Comparison of ENCODE assay signal across 8 cellular contexts in genomic region chr13:46321494-46322225, GRCh38.
DNase-seq lines count a peak whose midpoint lies in the region; ATAC-seq and TF ChIP-seq lines count a peak whose summit lies in the region.

No MANE protein-coding gene starts in this region.

- H3K27ac ChIP-seq in CD4-positive, CD25-positive, alpha-beta regulatory T cell (ENCODE audit: insufficient read depth, low read length, poor library complexity, severe bottlenecking), result no peak overlapping the region
- no peak overlapping the region for H3K27ac ChIP-seq in GM23248

- intact Hi-C loops in activated CD8-positive, alpha-beta T cell treated with anti-CD3 and anti-CD28 coated beads for 36 hours (cut with micrococcal nuclease), result no loop called here
- intact Hi-C loops in mucosa of descending colon (cut with DNase I, micrococcal nuclease), result no loop called here

- peaks cover 2% of the 10 kb centered on the region for H3K36me3 Mint-ChIP-seq in CD4-positive, CD25-positive, alpha-beta regulatory T cell
- H3K36me3 Mint-ChIP-seq in activated CD8-positive, alpha-beta T cell treated with anti-CD3 and anti-CD28 coated beads for 36 hours (ENCODE audit: low read depth), result peaks cover 10% of the 10 kb centered on the region

- H3K27me3 Mint-ChIP-seq in CD4-positive, CD25-positive, alpha-beta regulatory T cell, result peaks cover 32% of the 10 kb centered on the region
- no peaks in the 10 kb centered on the region for H3K27me3 Mint-ChIP-seq in activated CD8-positive, alpha-beta T cell treated with anti-CD3 and anti-CD28 coated beads for 36 hours

- H3K4me1 ChIP-seq in CD4-positive, CD25-positive, alpha-beta regulatory T cell (ENCODE audit: control insufficient read depth, insufficient read depth, low read length, poor library complexity, severe bottlenecking), result no peaks in the 10 kb centered on the region
- peaks cover 13% of the 10 kb centered on the region for H3K4me1 ChIP-seq in GM23248 (ENCODE audit: insufficient read depth)
- no peaks in the 10 kb centered on the region for H3K4me1 ChIP-seq in mucosa of descending colon (ENCODE audit: low read depth)

- 0 out of 2 replicates have a peak, but pooled peaks cover 5% of the 10 kb centered on the region for H3F3A ChIP-seq in GM23248 (ENCODE audit: insufficient read depth)

- no peak overlapping the region for H3K9ac ChIP-seq in GM23248

- no peaks in the 10 kb centered on the region for H3K9me3 ChIP-seq in CD4-positive, CD25-positive, alpha-beta regulatory T cell (ENCODE audit: control insufficient read depth in 2 of 2, low read length in 2 of 2)
- H3K9me3 ChIP-seq in GM23248 (ENCODE audit: low read depth) (no peaks in the 10 kb centered on the region), mucosa of descending colon (no peaks in the 10 kb centered on the region)

- DNase-seq in CD4-positive, CD25-positive, alpha-beta regulatory T cell, result peak; percentile 24 to 76 (median 63)
- DNase-seq in GM23248, result peak; percentile 79
- peak; percentile 39 for DNase-seq in NCI-H82 treated with DMSO at 0.1 percent for 48 hours (lab: John Stamatoyannopoulos, UW; ENCODE audit: unreplicated experiment)
- DNase-seq in activated CD8-positive, alpha-beta T cell treated with anti-CD3 and anti-CD28 coated beads for 36 hours, result peak; percentile 90
- peak; percentile 49 for DNase-seq in effector CD8-positive, alpha-beta T cell (lab: John Stamatoyannopoulos, UW)
- DNase-seq in mucosa of descending colon, result peak in 2 of 3 donors; percentile 49 to 72
- DNase-seq in stimulated activated CD8-positive, alpha-beta memory T cell treated with anti-CD3 and anti-CD28 coated beads, Interleukin-7, amount 100 ng/mL, for 24 hours (ENCODE audit: low read depth), result peak; percentile 30

- POLR2A ChIA-PET in activated CD8-positive, alpha-beta T cell treated with anti-CD3 and anti-CD28 coated beads for 36 hours (lab: Charles Lee), result interaction anchor here (0.8 to 1.5 kb wide), 4 partner anchors 12 to 475 kb away, joined by 3 to 6 read pairs (median 4); no protein-coding TSS in a partner anchor

- H3K36me3 ChIP-seq in CD4-positive, CD25-positive, alpha-beta regulatory T cell (ENCODE audit: control insufficient read depth, insufficient read depth, low read length), result no peaks in the 10 kb centered on the region
- no peaks in the 10 kb centered on the region for H3K36me3 ChIP-seq in GM23248 (ENCODE audit: low read depth)
- no peaks in the 10 kb centered on the region for H3K36me3 ChIP-seq in mucosa of descending colon (ENCODE audit: low read depth)

- peak; percentile 68 to 73 for ATAC-seq in CD4-positive, CD25-positive, alpha-beta regulatory T cell (ENCODE audit: low read depth in 2 of 2)
- ATAC-seq in activated CD8-positive, alpha-beta T cell treated with anti-CD3 and anti-CD28 coated beads for 36 hours, result peak; percentile 90
- ATAC-seq in mucosa of descending colon, result peak; percentile 69
- no peak for ATAC-seq in GM19395 (IDR thresholded peaks at IDR 0.05; ENCODE audit: unreplicated experiment)

- H2AFZ ChIP-seq in GM23248, result peak overlapping the region; percentile 67

- peak; percentile 93 for TF ChIP-seq CTCF in activated CD8-positive, alpha-beta T cell treated with anti-CD3 and anti-CD28 coated beads for 36 hours (IDR thresholded peaks at IDR 0.05)
- peak; percentile 28 for TF ChIP-seq CTCF in mucosa of descending colon (IDR thresholded peaks at IDR 0.05)

- no peaks in the 10 kb centered on the region for H4K20me1 ChIP-seq in GM23248 (ENCODE audit: insufficient read depth)

- peaks cover 1% of the 10 kb centered on the region for H3K27me3 ChIP-seq in CD4-positive, CD25-positive, alpha-beta regulatory T cell (ENCODE audit: control insufficient read depth, insufficient read depth, low read length)
- no peaks in the 10 kb centered on the region for H3K27me3 ChIP-seq in GM23248 (replicated peaks; ENCODE audit: insufficient read depth)

- peaks cover 0 to 3% (median 0%) of the 10 kb centered on the region in 7 donors for H3K9me3 Mint-ChIP-seq in CD4-positive, CD25-positive, alpha-beta regulatory T cell
- no peaks in the 10 kb centered on the region for H3K9me3 Mint-ChIP-seq in activated CD8-positive, alpha-beta T cell treated with anti-CD3 and anti-CD28 coated beads for 36 hours

- no peaks in the 10 kb centered on the region for H3K79me2 ChIP-seq in GM23248 (ENCODE audit: insufficient read depth)

- no peaks in the 10 kb centered on the region for H3K9me2 ChIP-seq in GM23248 (ENCODE audit: insufficient read depth)

- CTCF ChIA-PET in activated CD8-positive, alpha-beta T cell treated with anti-CD3 and anti-CD28 coated beads for 36 hours (lab: Charles Lee), result interaction anchor here (0.6 to 3.2 kb wide), 47 partner anchors 8 to 811 kb away, joined by 3 to 31 read pairs (median 4); partner anchors contain the start of gene ZC3H13

- H3K27ac Mint-ChIP-seq in CD4-positive, CD25-positive, alpha-beta regulatory T cell, result peak overlapping the region in 2 of 3 donors; percentile 79 to 86
- H3K27ac Mint-ChIP-seq in activated CD8-positive, alpha-beta T cell treated with anti-CD3 and anti-CD28 coated beads for 36 hours, result peak overlapping the region; percentile 97

- in situ Hi-C loops in GM23248 (cut with MboI), result no loop called here

- peak overlapping the region in 2 of 4 donors; percentile 61 to 87 for H3K4me3 Mint-ChIP-seq in CD4-positive, CD25-positive, alpha-beta regulatory T cell
- peak overlapping the region; percentile 85 for H3K4me3 Mint-ChIP-seq in activated CD8-positive, alpha-beta T cell treated with anti-CD3 and anti-CD28 coated beads for 36 hours

- H3K4me3 ChIP-seq in CD4-positive, CD25-positive, alpha-beta regulatory T cell (ENCODE audit: low read depth, low read length), result peak overlapping the region; percentile 75
- no peak overlapping the region for H3K4me3 ChIP-seq in GM23248
- H3K4me3 ChIP-seq in mucosa of descending colon, result no peak overlapping the region

- no peak overlapping the region for H3K4me2 ChIP-seq in GM23248 (ENCODE audit: unreplicated experiment)

- WGBS in GM23248 (ENCODE audit: low coverage in 1 of 2, low lambda C conversion rate in 2 of 2, missing lambda C conversion rate in 2 of 2), 2 experiments, result 52 to 54% methylated on average over 17 of the region's 17 CpGs

- peaks cover 0 to 30% (median 5%) of the 10 kb centered on the region in 4 donors for H3K4me1 Mint-ChIP-seq in CD4-positive, CD25-positive, alpha-beta regulatory T cell
- H3K4me1 Mint-ChIP-seq in activated CD8-positive, alpha-beta T cell treated with anti-CD3 and anti-CD28 coated beads for 36 hours (ENCODE audit: low read depth), result peaks cover 29% of the 10 kb centered on the region

Comparison
In these comparisons a context has a peak if more than half of its experiments do, and no peak if none do; other contexts are left out.
1. DNase-seq: peak in every context shown above with its lines; median percentile 90 in activated CD8-positive, alpha-beta T cell treated with anti-CD3 and anti-CD28 coated beads for 36 hours; 79 in GM23248; 63 in CD4-positive, CD25-positive, alpha-beta regulatory T cell; 60 in mucosa of descending colon; 49 in effector CD8-positive, alpha-beta T cell; 39 in NCI-H82 treated with DMSO at 0.1 percent for 48 hours; 30 in stimulated activated CD8-positive, alpha-beta memory T cell treated with anti-CD3 and anti-CD28 coated beads, Interleukin-7, amount 100 ng/mL, for 24 hours.